Comparison of ENCODE assay signal across 10 cellular contexts in the genomic region with DNA sequence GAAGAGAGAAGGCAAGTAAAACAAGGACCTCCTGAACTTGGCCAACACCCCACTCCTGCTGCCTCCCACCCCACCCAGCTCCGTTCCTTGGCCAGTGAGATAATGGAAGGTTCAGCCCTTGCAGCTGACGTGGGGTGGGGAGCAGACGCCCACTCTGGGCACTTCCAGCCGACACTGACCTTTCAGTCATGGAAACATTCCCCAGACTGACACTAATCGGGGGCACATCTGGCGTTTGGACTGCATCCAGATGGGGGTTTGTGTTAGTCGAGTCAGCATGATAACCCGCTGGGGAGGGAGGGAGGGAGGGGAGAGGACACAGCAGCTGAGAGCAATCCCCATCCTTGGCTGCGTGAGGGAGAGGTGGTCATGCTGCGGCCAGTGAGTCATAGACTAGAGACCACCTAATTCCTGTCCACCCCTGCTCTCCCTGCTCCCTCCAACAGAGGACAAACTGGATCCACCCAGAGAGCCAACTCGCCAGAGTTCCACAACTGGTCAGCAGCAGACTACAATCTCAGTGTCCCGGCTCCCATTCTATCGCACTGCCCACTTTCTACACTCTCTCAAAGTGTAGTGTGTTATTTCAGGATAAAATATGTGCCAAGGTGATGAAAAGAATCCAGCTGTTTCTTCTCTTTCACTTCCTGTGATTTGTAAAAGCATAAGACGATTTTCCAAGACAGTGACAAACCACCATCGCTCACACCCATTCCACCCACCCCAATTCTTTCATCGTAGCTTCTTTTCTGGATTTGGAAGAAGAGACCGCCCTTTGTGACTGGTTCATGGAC.
DNase-seq lines count a peak whose midpoint lies in the region; ATAC-seq, FAIRE-seq and TF ChIP-seq lines count a peak whose summit lies in the region.
"Had no signal": no experiment of that assay in that cellular context is flagged by ENCODE, and none has a peak within 500 bp of the region (broad histone marks: within the 10 kb centered on the region; RNA-seq: fewer than 3 reads in every experiment).

No MANE protein-coding gene starts in this region.

- no peak for TF ChIP-seq RAD21 in liver (IDR thresholded peaks at IDR 0.05)
- TF ChIP-seq RAD21 in HepG2 (CRISPR knock-in tag; IDR thresholded peaks at IDR 0.05), result no peak

- H3K14ac ChIP-seq in neuronal stem cell (ENCODE audit: low read length), result no peak overlapping the region

- no peak overlapping the region for H2BK5ac ChIP-seq in neuronal stem cell (ENCODE audit: low read length)

- ATAC-seq in HepG2 (no peak), GM21526 (IDR thresholded peaks at IDR 0.05; ENCODE audit: low FRiP score, unreplicated experiment) (no peak)

- intact Hi-C loops in HepG2 (cut with micrococcal nuclease; ENCODE audit: unreplicated experiment), result no loop called here

- H2BK15ac ChIP-seq in neuronal stem cell (ENCODE audit: low read length), result no peak overlapping the region

- H3K79me2 ChIP-seq in HepG2 (ENCODE audit: insufficient read depth, low read length), result no peaks in the 10 kb centered on the region

- no peak overlapping the region for H2BK12ac ChIP-seq in neuronal stem cell (ENCODE audit: low read length)

- BruUV-seq in HepG2 (replicated peaks; lab: Mats Ljungman, UMichigan), result no TSS peak

- H3K4ac ChIP-seq in neuronal stem cell (ENCODE audit: low read length), result no peak overlapping the region

- H3K4me1 ChIP-seq in liver (ENCODE audit: control insufficient read depth in 4 of 4, insufficient read depth in 4 of 4, low read length in 3 of 4), result no peaks in the 10 kb centered on the region
- no peaks in the 10 kb centered on the region for H3K4me1 ChIP-seq in HepG2 (ENCODE audit: insufficient read depth, low read length)
- H3K4me1 ChIP-seq in neuronal stem cell (ENCODE audit: control insufficient read depth in 2 of 2, insufficient read depth in 1 of 2, low read depth in 1 of 2, low read length in 2 of 2), result peaks cover 6 to 15% of the 10 kb centered on the region in 2 donors

- H2AK5ac ChIP-seq in neuronal stem cell (ENCODE audit: low read depth, low read length), result peak overlapping the region; percentile 53

- H4K20me1 ChIP-seq in HepG2 (ENCODE audit: insufficient read depth, low read length), result no peaks in the 10 kb centered on the region

- DNase-seq in HepG2 (ENCODE audit: low spot score), result no peak
- peak; percentile 94 for DNase-seq in fibroblast of pulmonary artery (ENCODE audit: low read depth)
- DNase-seq in neuronal stem cell (ENCODE audit: low spot score), result no peak
- no peak for DNase-seq in NCI-H1092 treated with DMSO at 0.1 percent for 48 hours (lab: John Stamatoyannopoulos, UW)
- no peak for DNase-seq in Ammon's horn (ENCODE audit: low spot score)
- no peak for DNase-seq in GM13977 (ENCODE audit: low spot score)
- DNase-seq: activated CD4-positive, alpha-beta T cell treated with anti-CD3 and anti-CD28 coated beads, Interleukin-2, amount 10 ng/mL, durations not matched to agents 7 days and 5 days; amniotic stem cell had no signal

- H3K18ac ChIP-seq in neuronal stem cell (ENCODE audit: low read length), result peak overlapping the region; percentile 86

- H3K4me2 ChIP-seq in HepG2 (ENCODE audit: low read depth, low read length) (no peak overlapping the region), neuronal stem cell (ENCODE audit: insufficient read depth, low read length, poor library complexity, severe bottlenecking) (no peak overlapping the region)

- CTCF ChIA-PET in HepG2 (lab: Yijun Ruan, JAX; ENCODE audit: low intra/inter-chr PET ratio, low total read pairs), result no interaction called here

- no peak overlapping the region for H2AFZ ChIP-seq in HepG2 (ENCODE audit: low read length)
- no peak overlapping the region for H2AFZ ChIP-seq in neuronal stem cell (ENCODE audit: low read length)

- H3K36me3 ChIP-seq in liver (ENCODE audit: control insufficient read depth in 4 of 4, insufficient read depth in 3 of 4, low read depth in 1 of 4, low read length in 3 of 4) (no peaks in the 10 kb centered on the region), HepG2 (replicated peaks in 1 of 2; ENCODE audit: control insufficient read depth in 1 of 2, insufficient read depth in 2 of 2, low read length in 2 of 2) (no peaks in the 10 kb centered on the region), neuronal stem cell (replicated peaks in 1 of 2; ENCODE audit: control insufficient read depth in 2 of 2, insufficient read depth in 2 of 2, low read length in 2 of 2) (no peaks in the 10 kb centered on the region)

- in situ Hi-C loops in HepG2 (cut with HindIII; ENCODE audit: extremely low pct_ligation_motif_present, low pct_unique_long_range_greater_than_20kb), result no loop called here
- in situ Hi-C loops in GM13977 (cut with MboI; ENCODE audit: low pct_unique_long_range_greater_than_20kb, low sequenced_read_pairs, unreplicated experiment), result no loop called here

- H3K23ac ChIP-seq in neuronal stem cell (ENCODE audit: low read depth, low read length, poor library complexity), result no peak overlapping the region

- 69% methylated on average over 17 of the region's 17 CpGs for WGBS in liver
- WGBS in HepG2 (ENCODE audit: low lambda C conversion rate), result 45% methylated on average over 17 of the region's 17 CpGs
- no CpG with 5 or more reads among the region's 17 CpGs for WGBS in neuronal stem cell (ENCODE audit: extremely low coverage in 2 of 2, insufficient read length in 2 of 2, insufficient replicate concordance in 1 of 2), 2 donors

- POLR2A ChIA-PET in HepG2 (lab: Yijun Ruan, JAX), result no interaction called here

- TF ChIP-seq EP300 in HepG2 (IDR thresholded peaks at IDR 0.05; ENCODE audit: low read depth in 2 of 2, low read length in 2 of 2) (no peak), HepG2 (CRISPR knock-in tag; IDR thresholded peaks at IDR 0.05; ENCODE audit: borderline replicate concordance) (no peak)

- H3K27ac ChIP-seq in liver (ENCODE audit: low read depth in 1 of 2, low read length in 2 of 2) (peak overlapping the region in 1 of 2 donors; percentile 21), HepG2 (ENCODE audit: extremely low read length, insufficient read depth, low read length) (no peak overlapping the region), neuronal stem cell (replicated peaks; ENCODE audit: low read length) (no peak overlapping the region)

- FAIRE-seq in HepG2 (lab: Jason Lieb, UNC), result no peak

- H3K9me3 ChIP-seq in liver (ENCODE audit: control insufficient read depth in 4 of 4, low read length in 3 of 4) (no peaks in the 10 kb centered on the region), HepG2 (ENCODE audit: low read length) (no peaks in the 10 kb centered on the region), neuronal stem cell (replicated peaks in 1 of 2; ENCODE audit: control insufficient read depth in 2 of 2, insufficient read depth in 1 of 2, low read depth in 1 of 2, low read length in 2 of 2) (peaks cover 0 to 2% of the 10 kb centered on the region in 2 donors)

- H3K4me3 ChIP-seq in liver (ENCODE audit: low read depth in 1 of 3, low read length in 3 of 3) (no peak overlapping the region), HepG2 (replicated peaks in 1 of 3; ENCODE audit: insufficient read depth in 1 of 3, low read depth in 2 of 3, low read length in 3 of 3) (no peak overlapping the region), fibroblast of pulmonary artery (replicated peaks; ENCODE audit: low read depth, low read length) (peak overlapping the region; percentile 27), neuronal stem cell (ENCODE audit: low read length in 2 of 2) (no peak overlapping the region)

- H4K91ac ChIP-seq in neuronal stem cell (ENCODE audit: low read depth, low read length, poor library complexity), result no peak overlapping the region

- TF ChIP-seq POLR2A in HepG2 (IDR thresholded peaks at IDR 0.05; ENCODE audit: insufficient read depth in 1 of 2, low read depth in 2 of 2, low read length in 2 of 2), result no peak

- no peak overlapping the region for H2BK120ac ChIP-seq in neuronal stem cell (ENCODE audit: low read depth, low read length)

- H4K8ac ChIP-seq in neuronal stem cell (ENCODE audit: low read depth, low read length), result no peak overlapping the region

- H3K79me1 ChIP-seq in neuronal stem cell (ENCODE audit: low read depth, low read length), result no peaks in the 10 kb centered on the region

- H3K27me3 ChIP-seq in liver (ENCODE audit: control insufficient read depth in 4 of 4, insufficient read depth in 4 of 4, low read length in 3 of 4), result no peaks in the 10 kb centered on the region
- H3K27me3 ChIP-seq in HepG2 (ENCODE audit: control insufficient read depth in 1 of 2, insufficient read depth in 2 of 2, low read length in 2 of 2), result peaks cover 3 to 41% of the 10 kb centered on the region in 2 experiments; a peak in 4 of 5 replicates
- H3K27me3 ChIP-seq in neuronal stem cell (ENCODE audit: control insufficient read depth in 3 of 3, insufficient read depth in 3 of 3, low read depth in 1 of 3, low read length in 3 of 3), result no peaks in the 10 kb centered on the region

- H3K9ac ChIP-seq in liver (ENCODE audit: low read depth in 1 of 2, low read length in 2 of 2) (no peak overlapping the region), HepG2 (ENCODE audit: insufficient read depth, low read depth, low read length) (no peak overlapping the region), neuronal stem cell (ENCODE audit: low read depth, low read length, poor library complexity) (no peak overlapping the region)

- TF ChIP-seq CTCF in liver (IDR thresholded peaks at IDR 0.05; ENCODE audit: low read depth, low read length, missing input control), result no peak
- no peak for TF ChIP-seq CTCF in HepG2 (CRISPR knock-in tag; IDR thresholded peaks at IDR 0.05)
- TF ChIP-seq CTCF in fibroblast of pulmonary artery (IDR thresholded peaks at IDR 0.05; ENCODE audit: low read length, missing control alignments), result peak; percentile 24
- TF ChIP-seq CTCF in GM13977 (IDR thresholded peaks at IDR 0.05; ENCODE audit: extremely low read depth, insufficient read depth, missing control alignments), result no peak

TF ChIP-seq in liver, 16 proteins besides CTCF, POLR2A, EP300 and RAD21:
- TF ChIP-seq RXRA (IDR thresholded peaks at IDR 0.05), result no peak
- TF ChIP-seq TAF1 (conservative IDR thresholded peaks at IDR 0.05), result no peak
- TF ChIP-seq JUND (IDR thresholded peaks at IDR 0.05), result no peak
- peak; percentile 64 for TF ChIP-seq NR2F2 (IDR thresholded peaks at IDR 0.05)
- no peak for TF ChIP-seq SP1 (IDR thresholded peaks at IDR 0.05)
- TF ChIP-seq GABPA (IDR thresholded peaks at IDR 0.05 in 1 of 2, conservative IDR thresholded peaks at IDR 0.05 in 1 of 2), result no peak

TF ChIP-seq in HepG2, 621 proteins besides CTCF, POLR2A, EP300 and RAD21 (continues in another document):
- no peak for TF ChIP-seq SRY (CRISPR knock-in tag; IDR thresholded peaks at IDR 0.05)
